Comparison of ENCODE assay signal across 28 cellular contexts in genomic region chr19:31164666-31165265, GRCh38.
"Had no signal": no experiment of that assay in that cellular context is flagged by ENCODE, and none has a peak within 500 bp of the region (broad histone marks: within the 10 kb centered on the region; RNA-seq: fewer than 3 reads in every experiment).

No MANE protein-coding gene starts in this region.

- ATAC-seq: left cardiac atrium; naive thymus-derived CD4-positive, alpha-beta T cell; sciatic nerve; stimulated activated memory B cell treated with anti-CD40 and anti-IgM and Interleukin-4, amounts not matched to agents 10 μg/mL and 1 μg/mL and 100 μg/mL, for 72 hours; stimulated activated naive CD8-positive, alpha-beta T cell treated with anti-CD3 and anti-CD28 coated beads, Interleukin-15, amount 100 ng/mL, for 72 hours had no signal

- H3K27ac Mint-ChIP-seq: activated naive CD8-positive, alpha-beta T cell; naive thymus-derived CD4-positive, alpha-beta T cell; stimulated activated memory B cell treated with anti-CD40 and anti-IgM and Interleukin-4, amounts not matched to agents 10 μg/mL and 1 μg/mL and 100 μg/mL, for 72 hours; stimulated activated naive CD8-positive, alpha-beta T cell treated with anti-CD3 and anti-CD28 coated beads, Interleukin-15, amount 100 ng/mL, for 72 hours; T-helper 2 cell treated with Interferon-gamma antibody and Interleukin-4, amounts not matched to agents 5 μg/mL and 100 μg/mL, for 36 hours had no signal

- DNase-seq: activated CD4-positive, alpha-beta T cell treated with anti-CD3 and anti-CD28 coated beads for 4 hours; activated CD4-positive, alpha-beta T cell treated with anti-CD3 and anti-CD28 coated beads, Interleukin-2, amount 50 U/mL, for 4 hours; activated CD8-positive, alpha-beta memory T cell treated with anti-CD3 and anti-CD28 coated beads for 24 hours; activated effector memory CD4-positive, alpha-beta T cell treated with Interleukin-2 at 50 U/mL for 16 hours; activated naive CD4-positive, alpha-beta T cell treated with Interleukin-2 at 50 U/mL for 16 hours; effector CD8-positive, alpha-beta T cell; left cardiac atrium; mammary epithelial cell; midbrain; naive thymus-derived CD4-positive, alpha-beta T cell; occipital lobe; posterior cingulate gyrus; small intestine; stimulated activated CD4-positive, alpha-beta T cell treated with anti-CD3 and anti-CD28 coated beads, Interleukin-4, amount 100 ng/mL, for 4 hours; stimulated activated CD8-positive, alpha-beta memory T cell treated with anti-CD3 and anti-CD28 coated beads, Interleukin-4, amount 100 ng/mL, for 48 hours; stimulated activated naive CD8-positive, alpha-beta T cell treated with anti-CD3 and anti-CD28 coated beads, Interleukin-15, amount 100 ng/mL, for 72 hours; substantia nigra; T-helper 1 cell had no signal

- H3K4me3 Mint-ChIP-seq: activated naive CD8-positive, alpha-beta T cell; central memory CD8-positive, alpha-beta T cell; naive thymus-derived CD4-positive, alpha-beta T cell; neural crest cell; stimulated activated memory B cell treated with anti-CD40 and anti-IgM and Interleukin-4, amounts not matched to agents 10 μg/mL and 1 μg/mL and 100 μg/mL, for 72 hours; stimulated activated naive CD8-positive, alpha-beta T cell treated with anti-CD3 and anti-CD28 coated beads, Interleukin-15, amount 100 ng/mL, for 72 hours; T-helper 2 cell treated with Interferon-gamma antibody and Interleukin-4, amounts not matched to agents 5 μg/mL and 100 μg/mL, for 36 hours had no signal

- H3K27me3 ChIP-seq: ascending aorta, breast epithelium had no signal

- H3K4me1 Mint-ChIP-seq: neural crest cell; stimulated activated memory B cell treated with anti-CD40 and anti-IgM and Interleukin-4, amounts not matched to agents 10 μg/mL and 1 μg/mL and 100 μg/mL, for 72 hours had no signal

- H3K36me3 Mint-ChIP-seq: activated naive CD8-positive, alpha-beta T cell; naive thymus-derived CD4-positive, alpha-beta T cell; stimulated activated memory B cell treated with anti-CD40 and anti-IgM and Interleukin-4, amounts not matched to agents 10 μg/mL and 1 μg/mL and 100 μg/mL, for 72 hours had no signal

- H3K27ac ChIP-seq: ascending aorta, breast epithelium, upper lobe of left lung, VCaP had no signal

- H3K27me3 Mint-ChIP-seq: stimulated activated memory B cell treated with anti-CD40 and anti-IgM and Interleukin-4, amounts not matched to agents 10 μg/mL and 1 μg/mL and 100 μg/mL, for 72 hours had no signal

- H3K4me1 ChIP-seq: ascending aorta, breast epithelium, upper lobe of left lung had no signal

- H3K9me3 ChIP-seq: ascending aorta, breast epithelium, upper lobe of left lung had no signal

- H3K9me3 Mint-ChIP-seq: central memory CD8-positive, alpha-beta T cell; naive thymus-derived CD4-positive, alpha-beta T cell; neural crest cell; stimulated activated naive CD8-positive, alpha-beta T cell treated with anti-CD3 and anti-CD28 coated beads, Interleukin-15, amount 100 ng/mL, for 72 hours; T-helper 2 cell treated with Interferon-gamma antibody and Interleukin-4, amounts not matched to agents 5 μg/mL and 100 μg/mL, for 36 hours had no signal

- H3K4me3 ChIP-seq: ascending aorta, breast epithelium, upper lobe of left lung had no signal

- H3K36me3 ChIP-seq: ascending aorta, breast epithelium, upper lobe of left lung had no signal
